In the genomic region with DNA sequence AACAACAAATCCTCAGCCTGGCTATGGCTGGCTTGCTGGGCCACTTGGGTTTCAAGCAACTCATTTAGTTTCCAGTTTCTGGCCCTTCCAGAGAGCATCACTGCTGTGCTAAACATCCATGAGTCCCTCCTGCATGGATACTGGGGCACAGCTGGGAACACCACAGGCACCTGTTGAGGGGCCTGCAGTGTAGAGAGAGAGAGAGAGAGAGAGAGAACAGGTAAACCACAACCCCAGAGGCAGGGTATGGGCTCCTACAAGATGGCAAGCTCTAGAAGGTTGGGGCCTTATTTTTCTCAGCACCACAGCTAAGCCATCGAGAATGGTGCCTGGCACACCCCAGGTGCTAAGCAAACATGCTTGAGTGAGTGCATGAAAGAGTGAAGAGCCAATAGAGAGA, we compare ENCODE assay signal across 26 cellular contexts.
"Had no signal": no experiment of that assay in that cellular context is flagged by ENCODE, and none has a peak within 500 bp of the region (broad histone marks: within the 10 kb centered on the region; RNA-seq: fewer than 3 reads in every experiment).

No MANE protein-coding gene starts in this region.

- H3K36me3 ChIP-seq: brain microvascular endothelial cell, colonic mucosa, Peyer's patch, SJSA1 had no signal

- DNase-seq: activated CD4-positive, alpha-beta T cell treated with anti-CD3 and anti-CD28 coated beads for 36 hours; activated CD4-positive, alpha-beta T cell treated with anti-CD3 and anti-CD28 coated beads, Interleukin-2, amount 10 ng/mL, durations not matched to agents 7 days and 5 days; activated CD4-positive, alpha-beta T cell treated with anti-CD3 and anti-CD28 coated beads, Interleukin-2, amount 50 U/mL, for 48 hours; activated CD8-positive, alpha-beta T cell treated with anti-CD3 and anti-CD28 coated beads, Interleukin-2, amount 10 ng/mL, durations not matched to agents 7 days and 5 days; activated naive CD4-positive, alpha-beta T cell treated with anti-CD3 and anti-CD28 coated beads, Interleukin-2, amount 10 ng/mL, durations not matched to agents 7 days and 5 days; activated naive CD8-positive, alpha-beta T cell treated with anti-CD3 and anti-CD28 coated beads, Interleukin-2, amount 50 U/mL, for 24 hours; activated T-cell treated with anti-CD3 and anti-CD28 coated beads, Interleukin-2, amount 50 U/mL, for 24 hours; aorta; brain microvascular endothelial cell; colonic mucosa; Karpas-422; KBM-7; NCI-H1048; NCI-H1105 treated with DMSO at 0.1 percent for 48 hours; NCI-H146; NCI-H1930; NCI-H510A; NCI-H526; NCI-H748 treated with DMSO at 0.1 percent for 48 hours; NK-92 treated with Interleukin-12 subunit alpha and Interleukin-12 subunit beta, amount 100 ng/mL, for 24 hours; PC-3; Peyer's patch; RPMI8226; SHP77 treated with DMSO at 0.1 percent for 48 hours; SK-N-SH had no signal

- H3K4me2 ChIP-seq: SK-N-SH had no signal

- H3K27me3 ChIP-seq: brain microvascular endothelial cell, colonic mucosa, Peyer's patch had no signal

- H3K4me3 ChIP-seq: colonic mucosa, Peyer's patch, SJSA1 had no signal

- H3K4me1 ChIP-seq: colonic mucosa, Peyer's patch, SJSA1 had no signal

- H3K9me3 ChIP-seq: colonic mucosa, Peyer's patch, SJSA1, SK-N-SH had no signal

- H3K27ac ChIP-seq: brain microvascular endothelial cell, colonic mucosa, Peyer's patch, SJSA1 had no signal
